Comparison of ENCODE assay signal across 10 cellular contexts in genomic region chr17:36934144-36934758, GRCh38. TPM values are rescaled to one million over a fixed set of nuclear protein-coding genes. Genes with fewer than 3 reads are reported as not detected.
A peak's percentile ranks its signal among the peaks of the same experiment; 100 is the strongest.
DNase-seq lines count a peak whose midpoint lies in the region; ATAC-seq lines count a peak whose summit lies in the region.
"Had no signal": no experiment of that assay in that cellular context is flagged by ENCODE, and none has a peak within 500 bp of the region (broad histone marks: within the 10 kb centered on the region; RNA-seq: fewer than 3 reads in every experiment).

No MANE protein-coding gene starts in this region.

- POLR2A ChIA-PET in activated CD4-positive, alpha-beta T cell treated with anti-CD3 and anti-CD28 coated beads, Interleukin-2, amount 10 ng/mL, durations not matched to agents 7 days and 5 days (lab: Charles Lee) = no interaction called here
- POLR2A ChIA-PET in activated CD4-positive, alpha-beta memory T cell treated with anti-CD3 and anti-CD28 coated beads for 36 hours (lab: Charles Lee) = interaction anchor here (0.9 kb wide), 1 partner anchor 8 kb away, joined by 4 read pairs; no protein-coding TSS in a partner anchor

- H3K36me3 ChIP-seq in iPS-15b (ENCODE audit: control insufficient read depth, insufficient read depth, low read length) = no peaks in the 10 kb centered on the region
- no peaks in the 10 kb centered on the region for H3K36me3 ChIP-seq in skeletal muscle tissue (ENCODE audit: control insufficient read depth in 3 of 3, insufficient read depth in 3 of 3, low read length in 3 of 3)
- H3K36me3 ChIP-seq: BLaER1 treated with 17β-estradiol and CSF1 and Interleukin-3, amounts not matched to agents 10 nM and 100 nM had no signal

- H3K4me3 ChIP-seq in iPS-15b (ENCODE audit: low read depth, low read length) (peak overlapping the region; percentile 67), skeletal muscle tissue (ENCODE audit: low read length in 3 of 3) (peak overlapping the region in 2 of 3 donors; percentile 40 to 41)
- H3K4me3 ChIP-seq: BLaER1 treated with 17β-estradiol and CSF1 and Interleukin-3, amounts not matched to agents 10 nM and 100 nM had no signal

- H3K4me3 Mint-ChIP-seq in activated CD4-positive, alpha-beta T cell treated with anti-CD3 and anti-CD28 coated beads, Interleukin-2, amount 10 ng/mL, durations not matched to agents 7 days and 5 days = peak overlapping the region; percentile 47
- H3K4me3 Mint-ChIP-seq in activated CD4-positive, alpha-beta memory T cell treated with anti-CD3 and anti-CD28 coated beads for 36 hours = peak overlapping the region; percentile 37

- in situ Hi-C loops in ACHN (cut with HindIII; ENCODE audit: low pct_ligation_motif_present, low pct_unique_long_range_greater_than_20kb, low sequenced_read_pairs) = no loop called here

- H3K36me3 Mint-ChIP-seq in activated CD4-positive, alpha-beta T cell treated with anti-CD3 and anti-CD28 coated beads, Interleukin-2, amount 10 ng/mL, durations not matched to agents 7 days and 5 days (ENCODE audit: low read depth) = peaks cover 12% of the 10 kb centered on the region
- H3K36me3 Mint-ChIP-seq in activated CD4-positive, alpha-beta memory T cell treated with anti-CD3 and anti-CD28 coated beads for 36 hours = no peaks in the 10 kb centered on the region

- H3K4me1 ChIP-seq in iPS-15b (ENCODE audit: control insufficient read depth, insufficient read depth, low read length) (peaks cover 21% of the 10 kb centered on the region), skeletal muscle tissue (ENCODE audit: control insufficient read depth in 3 of 3, insufficient read depth in 3 of 3, low read length in 3 of 3) (peaks cover 59 to 79% (median 69%) of the 10 kb centered on the region in 3 donors)

- no peak for DNase-seq in activated CD4-positive, alpha-beta T cell treated with anti-CD3 and anti-CD28 coated beads, Interleukin-2, amount 10 ng/mL, durations not matched to agents 7 days and 5 days
- DNase-seq in activated CD4-positive, alpha-beta T cell treated with anti-CD3 and anti-CD28 coated beads for 4 hours = no peak
- DNase-seq in activated CD4-positive, alpha-beta memory T cell treated with anti-CD3 and anti-CD28 coated beads for 36 hours = peak; percentile 8
- no peak for DNase-seq in SIG-M5 (lab: John Stamatoyannopoulos, UW)
- no peak for DNase-seq in ACHN

- H3K4me1 Mint-ChIP-seq in activated CD4-positive, alpha-beta T cell treated with anti-CD3 and anti-CD28 coated beads, Interleukin-2, amount 10 ng/mL, durations not matched to agents 7 days and 5 days = peaks cover 55% of the 10 kb centered on the region
- peaks cover 67% of the 10 kb centered on the region for H3K4me1 Mint-ChIP-seq in activated CD4-positive, alpha-beta memory T cell treated with anti-CD3 and anti-CD28 coated beads for 36 hours (ENCODE audit: low read depth)

- H3K9me3 ChIP-seq in iPS-15b (ENCODE audit: control insufficient read depth, insufficient read depth, low read length) (no peaks in the 10 kb centered on the region), skeletal muscle tissue (ENCODE audit: control insufficient read depth in 3 of 3, low read length in 3 of 3) (no peaks in the 10 kb centered on the region)

- ATAC-seq in GM18511 (IDR thresholded peaks at IDR 0.05; ENCODE audit: unreplicated experiment) = no peak

- CTCF ChIA-PET in activated CD4-positive, alpha-beta T cell treated with anti-CD3 and anti-CD28 coated beads, Interleukin-2, amount 10 ng/mL, durations not matched to agents 7 days and 5 days (lab: Charles Lee) = interaction anchor here (1.0 to 1.5 kb wide), 2 partner anchors 11 to 13 kb away, joined by 3 to 6 read pairs; no protein-coding TSS in a partner anchor
- CTCF ChIA-PET in activated CD4-positive, alpha-beta memory T cell treated with anti-CD3 and anti-CD28 coated beads for 36 hours (lab: Charles Lee) = interaction anchor here (0.7 kb wide), 1 partner anchor 14 kb away, joined by 3 read pairs; the partner anchor contains the start of gene AATF

- H3K27me3 Mint-ChIP-seq in activated CD4-positive, alpha-beta T cell treated with anti-CD3 and anti-CD28 coated beads, Interleukin-2, amount 10 ng/mL, durations not matched to agents 7 days and 5 days = peaks cover 94% of the 10 kb centered on the region
- H3K27me3 Mint-ChIP-seq in activated CD4-positive, alpha-beta memory T cell treated with anti-CD3 and anti-CD28 coated beads for 36 hours = peaks cover 91% of the 10 kb centered on the region

- H3K27me3 ChIP-seq in iPS-15b (ENCODE audit: control insufficient read depth, insufficient read depth, low read length) (peaks cover 96% of the 10 kb centered on the region), skeletal muscle tissue (ENCODE audit: control insufficient read depth in 3 of 3, insufficient read depth in 3 of 3, low read length in 3 of 3) (peaks cover 98 to 100% (median 98%) of the 10 kb centered on the region in 3 donors)

- intact Hi-C loops in activated CD4-positive, alpha-beta memory T cell treated with anti-CD3 and anti-CD28 coated beads for 36 hours (cut with micrococcal nuclease) = loop anchor here (5.0 kb wide), 1 partner anchor 127 kb away; no protein-coding TSS in a partner anchor

- H3K27ac ChIP-seq in skeletal muscle tissue (ENCODE audit: low read depth, low read length) = no peak overlapping the region
- H3K27ac ChIP-seq: BLaER1 treated with 17β-estradiol and CSF1 and Interleukin-3, amounts not matched to agents 10 nM and 100 nM had no signal

- H3K9me3 Mint-ChIP-seq in activated CD4-positive, alpha-beta T cell treated with anti-CD3 and anti-CD28 coated beads, Interleukin-2, amount 10 ng/mL, durations not matched to agents 7 days and 5 days = no peaks in the 10 kb centered on the region
- no peaks in the 10 kb centered on the region for H3K9me3 Mint-ChIP-seq in activated CD4-positive, alpha-beta memory T cell treated with anti-CD3 and anti-CD28 coated beads for 36 hours

- H3K27ac Mint-ChIP-seq in activated CD4-positive, alpha-beta T cell treated with anti-CD3 and anti-CD28 coated beads, Interleukin-2, amount 10 ng/mL, durations not matched to agents 7 days and 5 days = peak overlapping the region; percentile 80
- no peak overlapping the region for H3K27ac Mint-ChIP-seq in activated CD4-positive, alpha-beta memory T cell treated with anti-CD3 and anti-CD28 coated beads for 36 hours

- H3K9ac ChIP-seq in iPS-15b (ENCODE audit: low read depth, low read length) (no peak overlapping the region), skeletal muscle tissue (ENCODE audit: low read depth in 1 of 3, low read length in 3 of 3) (peak overlapping the region in 1 of 3 donors; percentile 40)
- H3K9ac ChIP-seq: BLaER1 treated with 17β-estradiol and CSF1 and Interleukin-3, amounts not matched to agents 10 nM and 100 nM had no signal

RNA-seq across cellular contexts. Expression of gene LHX1, which starts 3.0 kb away (rescaled TPM):
- not detected for total RNA-seq in activated CD4-positive, alpha-beta T cell treated with anti-CD3 and anti-CD28 coated beads, Interleukin-2, amount 10 ng/mL, durations not matched to agents 7 days and 5 days
- total RNA-seq in activated CD4-positive, alpha-beta memory T cell treated with anti-CD3 and anti-CD28 coated beads for 36 hours = under 1 TPM in 1 of 2 experiments, not detected in 1; 0.17 TPM
- not detected for total RNA-seq in skeletal muscle tissue
- total RNA-seq: aorta had no signal

RNA-seq across cellular contexts. Expression of gene AATF, which starts 14.5 kb away (rescaled TPM):
- total RNA-seq in activated CD4-positive, alpha-beta T cell treated with anti-CD3 and anti-CD28 coated beads, Interleukin-2, amount 10 ng/mL, durations not matched to agents 7 days and 5 days = 10 to 100 TPM; 79.6 to 83.6 TPM
- total RNA-seq in activated CD4-positive, alpha-beta memory T cell treated with anti-CD3 and anti-CD28 coated beads for 36 hours = 10 to 100 TPM; 85.6 to 89.1 TPM
- total RNA-seq in skeletal muscle tissue = 11.5 TPM
